Comparison of ENCODE assay signal across 12 cellular contexts in genomic region chr3:81684739-81685395, GRCh38.
DNase-seq lines count a peak whose midpoint lies in the region; ATAC-seq and TF ChIP-seq lines count a peak whose summit lies in the region.
"Had no signal": no experiment of that assay in that cellular context is flagged by ENCODE, and none has a peak within 500 bp of the region (broad histone marks: within the 10 kb centered on the region; RNA-seq: fewer than 3 reads in every experiment).

No MANE protein-coding gene starts in this region.

- no peaks in the 10 kb centered on the region for H3K9me2 ChIP-seq in PC-3 (replicated peaks; ENCODE audit: low read length)

- ATAC-seq in GM19463 (IDR thresholded peaks at IDR 0.05; ENCODE audit: unreplicated experiment) (peak; percentile 39), PC-3 (peak; percentile 54), psoas muscle (peak; percentile 55 to 88 (median 75))

- 0 out of 2 replicates have a peak, but pooled peaks cover 4% of the 10 kb centered on the region for H3K79me2 ChIP-seq in PC-3 (ENCODE audit: low read length)

- H3K4me3 ChIP-seq in PC-3 (ENCODE audit: low read length), result no peak overlapping the region
- H3K4me3 ChIP-seq in fibroblast of the aortic adventitia (ENCODE audit: low read depth, low read length), result no peak overlapping the region
- no peak overlapping the region for H3K4me3 ChIP-seq in psoas muscle

- H3K4me2 ChIP-seq in PC-3 (ENCODE audit: low read length), result no peak overlapping the region

- BruUV-seq in PC-3 (replicated peaks; lab: Mats Ljungman, UMichigan), result no TSS peak

- H3K9me3 ChIP-seq in PC-3 (ENCODE audit: low read length) (no peaks in the 10 kb centered on the region), psoas muscle (no peaks in the 10 kb centered on the region)

- TF ChIP-seq CTCF in PC-3 (conservative IDR thresholded peaks at IDR 0.05; ENCODE audit: low read depth, low read length) (no peak), fibroblast of the aortic adventitia (IDR thresholded peaks at IDR 0.05; ENCODE audit: insufficient read depth, low read length) (no peak), psoas muscle (IDR thresholded peaks at IDR 0.05) (no peak)

- intact Hi-C loops in PC-3 (cut with micrococcal nuclease), result no loop called here
- intact Hi-C loops in psoas muscle (cut with DNase I), result no loop called here

- POLR2A ChIA-PET in PC-3 (lab: Charles Lee; ENCODE audit: unreplicated experiment), result interaction anchor here (0.6 kb wide), 1 partner anchor 62 kb away, joined by 5 read pairs; no protein-coding TSS in a partner anchor

- 60 to 81% (median 72%) methylated on average over 4 of the region's 4 CpGs for WGBS in psoas muscle, 3 donors

- H3K4me1 ChIP-seq in PC-3 (ENCODE audit: insufficient read depth, low read length) (peaks cover 7% of the 10 kb centered on the region; the same call in 1 of the 2 replicates), psoas muscle (no peaks in the 10 kb centered on the region)

- no peaks in the 10 kb centered on the region for H3F3A ChIP-seq in PC-3 (ENCODE audit: low read length, unreplicated experiment)

- CTCF ChIA-PET in PC-3 (lab: Charles Lee), result no interaction called here

- DNase-seq in PC-3 (peak; percentile 38), fibroblast of the aortic adventitia (ENCODE audit: low read depth) (peak; percentile 19), psoas muscle (no peak), GOT3 (lab: John Stamatoyannopoulos, UW) (no peak), NCI-H345 (lab: John Stamatoyannopoulos, UW) (no peak), UCSD-AML1 (lab: John Stamatoyannopoulos, UW; ENCODE audit: unreplicated experiment) (no peak), NCI-H187 (lab: John Stamatoyannopoulos, UW) (no peak)
- DNase-seq: NCI-H1048; NCI-H526; posterior cingulate gyrus; stimulated activated CD4-positive, alpha-beta T cell treated with anti-CD3 and anti-CD28 coated beads, Interleukin-4, amount 100 ng/mL, for 1 hour had no signal

- H3K27me3 ChIP-seq in PC-3 (ENCODE audit: low read length) (no peaks in the 10 kb centered on the region), psoas muscle (ENCODE audit: insufficient read depth in 3 of 3, low read length in 2 of 3) (no peaks in the 10 kb centered on the region)

- H2AFZ ChIP-seq in PC-3 (ENCODE audit: low read length), result no peak overlapping the region

- no peaks in the 10 kb centered on the region for H4K20me1 ChIP-seq in PC-3 (ENCODE audit: low read length)

- H3K27ac ChIP-seq in PC-3 (ENCODE audit: low read length) (no peak overlapping the region), psoas muscle (no peak overlapping the region)

- H3K36me3 ChIP-seq in PC-3 (ENCODE audit: low read depth, low read length) (no peaks in the 10 kb centered on the region), psoas muscle (ENCODE audit: insufficient read depth in 1 of 2, low read depth in 1 of 2) (peaks cover 10 to 42% of the 10 kb centered on the region in 2 donors)

- no peak overlapping the region for H3K9ac ChIP-seq in PC-3 (ENCODE audit: low read length)

Comparison
In these comparisons a context has a peak if more than half of its experiments do, and no peak if none do; other contexts are left out.
1. DNase-seq: peak in PC-3 (single experiment) and fibroblast of the aortic adventitia (single experiment); none in psoas muscle (0 of 2), GOT3 (single experiment), NCI-H345 (single experiment), UCSD-AML1 (single experiment) and NCI-H187 (0 of 2).
2. Peak in every context shown above with its lines, with median percentiles within 50 percentile points of each other: ATAC-seq.